26 cellular contexts compared by ENCODE assay signal in the genomic region with DNA sequence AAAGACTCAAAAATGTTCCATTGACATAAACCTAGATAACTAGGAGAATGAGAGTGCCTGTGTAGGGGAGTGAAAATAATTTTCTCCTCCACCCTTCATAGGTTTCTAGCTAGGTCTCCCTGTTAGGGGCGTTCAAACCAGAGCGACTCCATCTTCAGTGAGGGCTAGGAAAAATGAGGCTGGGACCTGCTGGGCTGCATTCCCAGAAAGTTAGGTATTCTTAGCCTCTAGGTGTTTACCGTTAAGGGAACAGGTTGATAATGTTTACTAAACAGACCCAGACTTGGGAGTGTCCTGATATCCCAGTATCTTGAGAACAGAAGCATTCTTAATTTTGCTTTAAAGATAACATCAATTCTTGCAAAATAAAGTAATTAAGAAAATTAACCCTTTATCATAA. TPM values are rescaled to one million over a fixed set of nuclear protein-coding genes. Genes with fewer than 3 reads are reported as not detected.
"Had no signal": no experiment of that assay in that cellular context is flagged by ENCODE, and none has a peak within 500 bp of the region (broad histone marks: within the 10 kb centered on the region; RNA-seq: fewer than 3 reads in every experiment).

No MANE protein-coding gene starts in this region.

- DNase-seq: dermis blood vessel endothelial cell; foreskin fibroblast; gastrocnemius medialis; head of caudate nucleus; left cardiac atrium; left lung; mesenchymal stem cell; natural killer cell; occipital lobe; ovary; posterior cingulate gyrus; psoas muscle; right cardiac atrium; sigmoid colon; stimulated activated CD4-positive, alpha-beta T cell treated with anti-CD3 and anti-CD28 coated beads, Interleukin-2, amount 100 ng/mL, for 24 hours; stimulated activated CD4-positive, alpha-beta T cell treated with anti-CD3 and anti-CD28 coated beads, Interleukin-4, amount 100 ng/mL, for 24 hours; stimulated activated naive CD4-positive, alpha-beta T cell treated with Interleukin-2 at 50 U/mL for 16 hours; stomach; thyroid gland; upper lobe of left lung had no signal

- H3K27me3 ChIP-seq: gastrocnemius medialis, ovary, thyroid gland, upper lobe of left lung had no signal

- ATAC-seq: gastrocnemius medialis; left cardiac atrium; left lung; natural killer cell; psoas muscle; right cardiac atrium; stimulated activated effector memory CD8-positive, alpha-beta T cell treated with anti-CD3 and anti-CD28 coated beads, Interleukin-12 subunit alpha, Interleukin-12 subunit beta, amount 100 ng/mL, for 72 hours had no signal

- H3K27ac Mint-ChIP-seq: natural killer cell; stimulated activated effector memory CD8-positive, alpha-beta T cell treated with anti-CD3 and anti-CD28 coated beads, Interleukin-12 subunit alpha, Interleukin-12 subunit beta, amount 100 ng/mL, for 72 hours had no signal

- H3K36me3 Mint-ChIP-seq: natural killer cell; stimulated activated effector memory CD8-positive, alpha-beta T cell treated with anti-CD3 and anti-CD28 coated beads, Interleukin-12 subunit alpha, Interleukin-12 subunit beta, amount 100 ng/mL, for 72 hours had no signal

- H3K27ac ChIP-seq: coronary artery, gastrocnemius medialis, left lung, ovary, psoas muscle, sigmoid colon, thyroid gland, upper lobe of left lung had no signal

- H3K36me3 ChIP-seq: gastrocnemius medialis, left lung, ovary, sigmoid colon, stomach, thyroid gland, upper lobe of left lung had no signal

- H3K4me3 ChIP-seq: coronary artery, gastrocnemius medialis, left lung, ovary, psoas muscle, sigmoid colon, stomach, thyroid gland had no signal

- H3K4me1 Mint-ChIP-seq: natural killer cell; stimulated activated effector memory CD8-positive, alpha-beta T cell treated with anti-CD3 and anti-CD28 coated beads, Interleukin-12 subunit alpha, Interleukin-12 subunit beta, amount 100 ng/mL, for 72 hours had no signal

- H3K9me3 ChIP-seq: gastrocnemius medialis, left lung, ovary, psoas muscle, sigmoid colon, stomach, thyroid gland, upper lobe of left lung had no signal

- H3K4me1 ChIP-seq: left lung, psoas muscle, sigmoid colon, thyroid gland had no signal

- H3K9me3 Mint-ChIP-seq: natural killer cell; stimulated activated effector memory CD8-positive, alpha-beta T cell treated with anti-CD3 and anti-CD28 coated beads, Interleukin-12 subunit alpha, Interleukin-12 subunit beta, amount 100 ng/mL, for 72 hours had no signal

- H3K4me3 Mint-ChIP-seq: natural killer cell; stimulated activated effector memory CD8-positive, alpha-beta T cell treated with anti-CD3 and anti-CD28 coated beads, Interleukin-12 subunit alpha, Interleukin-12 subunit beta, amount 100 ng/mL, for 72 hours had no signal

RNA-seq across cellular contexts. Expression of a gene that starts 20.1 kb away (rescaled TPM):
- total RNA-seq: gastrocnemius medialis, occipital lobe had no signal

RNA-seq across cellular contexts. Expression of a gene that starts 56.0 kb away (rescaled TPM):
- total RNA-seq: dermis blood vessel endothelial cell, glomerular endothelial cell, left cardiac atrium, lung microvascular endothelial cell, natural killer cell, renal cortical epithelial cell, right cardiac atrium, skeletal muscle tissue had no signal
